Comparison of ENCODE assay signal across 1 cellular context in the genomic region with DNA sequence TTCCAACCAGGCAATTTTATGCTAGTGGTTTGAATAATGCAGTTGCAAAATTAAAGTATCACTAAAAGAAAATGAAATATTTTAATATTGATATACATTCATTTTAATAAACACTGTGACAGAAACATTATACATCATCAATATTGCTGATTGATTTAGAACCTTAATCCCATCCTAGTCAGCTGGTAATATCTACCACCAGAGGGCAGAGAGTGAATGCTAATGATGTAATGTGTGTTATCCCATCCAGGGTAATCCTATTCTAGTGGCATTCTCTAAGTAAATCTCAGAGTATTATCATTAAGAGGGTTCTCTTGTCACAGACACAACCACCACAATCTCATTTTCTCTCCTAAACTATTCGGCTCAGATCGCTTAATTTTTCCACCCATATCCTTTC.
TF ChIP-seq lines count a peak whose summit lies in the region.

No MANE protein-coding gene starts in this region.

TF ChIP-seq in HepG2, 621 proteins besides CTCF, POLR2A, EP300 and RAD21 (continued from another document):
- TF ChIP-seq, protein P1, sequence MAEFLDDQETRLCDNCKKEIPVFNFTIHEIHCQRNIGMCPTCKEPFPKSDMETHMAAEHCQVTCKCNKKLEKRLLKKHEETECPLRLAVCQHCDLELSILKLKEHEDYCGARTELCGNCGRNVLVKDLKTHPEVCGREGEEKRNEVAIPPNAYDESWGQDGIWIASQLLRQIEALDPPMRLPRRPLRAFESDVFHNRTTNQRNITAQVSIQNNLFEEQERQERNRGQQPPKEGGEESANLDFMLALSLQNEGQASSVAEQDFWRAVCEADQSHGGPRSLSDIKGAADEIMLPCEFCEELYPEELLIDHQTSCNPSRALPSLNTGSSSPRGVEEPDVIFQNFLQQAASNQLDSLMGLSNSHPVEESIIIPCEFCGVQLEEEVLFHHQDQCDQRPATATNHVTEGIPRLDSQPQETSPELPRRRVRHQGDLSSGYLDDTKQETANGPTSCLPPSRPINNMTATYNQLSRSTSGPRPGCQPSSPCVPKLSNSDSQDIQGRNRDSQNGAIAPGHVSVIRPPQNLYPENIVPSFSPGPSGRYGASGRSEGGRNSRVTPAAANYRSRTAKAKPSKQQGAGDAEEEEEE (CRISPR knock-in tag; IDR thresholded peaks at IDR 0.05; ENCODE audit: borderline replicate concordance), result no peak
- TF ChIP-seq ZNF572 (CRISPR knock-in tag; IDR thresholded peaks at IDR 0.05) (no peak), SMC3 (IDR thresholded peaks at IDR 0.05; ENCODE audit: low read length) (peak; percentile 31; the same call in 1 of the 2 replicates), CAMTA2 (CRISPR knock-in tag; IDR thresholded peaks at IDR 0.05; ENCODE audit: borderline replicate concordance) (no peak), RAD51 (IDR thresholded peaks at IDR 0.05; ENCODE audit: borderline replicate concordance) (no peak), TEAD3 (CRISPR knock-in tag; optimal IDR thresholded peaks at IDR 0.05; ENCODE audit: borderline replicate concordance) (peak; percentile 52), ISX (CRISPR knock-in tag; conservative IDR thresholded peaks at IDR 0.05) (no peak), ZNF790 (CRISPR knock-in tag; IDR thresholded peaks at IDR 0.05; ENCODE audit: borderline replicate concordance) (no peak), MTF2 (CRISPR knock-in tag; IDR thresholded peaks at IDR 0.05; ENCODE audit: borderline replicate concordance) (no peak), NRL (CRISPR knock-in tag; IDR thresholded peaks at IDR 0.05; ENCODE audit: borderline replicate concordance) (no peak), ZNF678 (CRISPR knock-in tag; IDR thresholded peaks at IDR 0.05) (no peak), STAG1 (CRISPR knock-in tag; IDR thresholded peaks at IDR 0.05) (peak; percentile 54)
- TF ChIP-seq, protein P2, sequence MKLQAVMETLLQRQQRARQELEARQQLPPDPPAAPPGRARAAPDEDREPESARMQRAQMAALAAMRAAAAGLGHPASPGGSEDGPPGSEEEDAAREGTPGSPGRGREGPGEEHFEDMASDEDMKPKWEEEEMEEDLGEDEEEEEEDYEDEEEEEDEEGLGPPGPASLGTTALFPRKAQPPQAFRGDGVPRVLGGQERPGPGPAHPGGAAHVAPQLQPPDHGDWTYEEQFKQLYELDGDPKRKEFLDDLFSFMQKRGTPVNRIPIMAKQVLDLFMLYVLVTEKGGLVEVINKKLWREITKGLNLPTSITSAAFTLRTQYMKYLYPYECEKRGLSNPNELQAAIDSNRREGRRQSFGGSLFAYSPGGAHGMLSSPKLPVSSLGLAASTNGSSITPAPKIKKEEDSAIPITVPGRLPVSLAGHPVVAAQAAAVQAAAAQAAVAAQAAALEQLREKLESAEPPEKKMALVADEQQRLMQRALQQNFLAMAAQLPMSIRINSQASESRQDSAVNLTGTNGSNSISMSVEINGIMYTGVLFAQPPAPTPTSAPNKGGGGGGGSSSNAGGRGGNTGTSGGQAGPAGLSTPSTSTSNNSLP (IDR thresholded peaks at IDR 0.05; ENCODE audit: low read depth, low read length), result 0 out of 2 replicates have a peak, but pooled peaks have one; percentile 38
- TF ChIP-seq, protein P3, sequence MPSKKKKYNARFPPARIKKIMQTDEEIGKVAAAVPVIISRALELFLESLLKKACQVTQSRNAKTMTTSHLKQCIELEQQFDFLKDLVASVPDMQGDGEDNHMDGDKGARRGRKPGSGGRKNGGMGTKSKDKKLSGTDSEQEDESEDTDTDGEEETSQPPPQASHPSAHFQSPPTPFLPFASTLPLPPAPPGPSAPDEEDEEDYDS (CRISPR knock-in tag; IDR thresholded peaks at IDR 0.05), result no peak
- TF ChIP-seq, protein P4, sequence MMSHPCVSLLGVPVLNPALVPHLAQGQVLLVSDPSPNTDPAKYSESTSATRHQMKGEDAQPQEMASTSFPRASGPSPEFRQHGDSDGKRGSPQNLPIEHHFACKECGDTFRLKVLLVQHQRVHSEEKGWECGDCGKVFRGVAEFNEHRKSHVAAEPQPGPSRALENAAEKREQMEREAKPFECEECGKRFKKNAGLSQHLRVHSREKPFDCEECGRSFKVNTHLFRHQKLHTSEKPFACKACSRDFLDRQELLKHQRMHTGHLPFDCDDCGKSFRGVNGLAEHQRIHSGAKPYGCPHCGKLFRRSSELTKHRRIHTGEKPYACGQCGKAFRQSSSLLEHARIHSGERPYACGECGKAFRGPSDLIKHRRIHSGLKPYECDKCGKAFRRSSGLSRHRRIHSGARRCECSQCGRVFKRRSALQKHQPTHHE (CRISPR knock-in tag; IDR thresholded peaks at IDR 0.05; ENCODE audit: borderline replicate concordance), result no peak
